In the genomic region with DNA sequence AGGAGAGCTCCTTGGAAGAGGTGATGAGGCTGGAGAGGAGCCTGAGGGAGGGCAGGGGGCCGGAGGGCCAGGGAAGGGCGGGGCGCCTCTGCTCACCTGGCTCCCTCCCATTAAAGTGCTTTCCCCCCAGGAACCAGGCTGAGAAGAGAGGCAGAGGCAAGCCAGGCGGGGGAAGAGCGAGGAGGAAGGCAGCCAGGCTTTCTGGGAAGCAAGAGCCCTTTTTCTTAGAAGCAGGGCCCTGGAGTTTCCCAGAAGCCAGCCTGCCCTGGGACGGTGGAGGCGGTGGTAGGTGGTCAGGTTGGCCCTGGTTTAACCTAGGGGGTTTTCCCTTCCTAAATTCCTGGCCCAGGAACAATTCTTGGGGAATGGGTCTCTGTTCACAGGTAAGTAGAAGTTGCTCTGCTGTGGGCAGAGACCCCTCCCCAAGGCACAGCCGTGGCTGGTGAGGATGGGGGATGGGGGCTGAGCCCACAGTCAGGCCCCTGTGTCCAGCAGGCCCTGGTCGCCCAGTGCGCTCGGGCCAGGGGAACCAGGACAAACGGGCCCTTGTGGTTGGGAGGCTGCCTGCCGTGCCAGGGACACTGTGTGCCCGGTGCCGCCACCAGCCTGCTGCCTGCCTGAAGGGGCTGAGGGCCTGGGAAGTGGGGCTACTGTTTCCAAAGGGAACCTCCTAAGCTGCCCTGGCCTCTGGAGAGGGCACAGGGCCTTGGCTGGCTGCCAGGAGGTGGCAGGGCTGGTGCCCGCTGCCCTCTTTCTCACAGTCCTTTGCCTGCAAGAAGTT, we compare ENCODE assay signal across 11 cellular contexts. TPM values are rescaled to one million over a fixed set of nuclear protein-coding genes. Genes with fewer than 3 reads are reported as not detected.
DNase-seq lines count a peak whose midpoint lies in the region; ATAC-seq and TF ChIP-seq lines count a peak whose summit lies in the region.
"Had no signal": no experiment of that assay in that cellular context is flagged by ENCODE, and none has a peak within 500 bp of the region (broad histone marks: within the 10 kb centered on the region; RNA-seq: fewer than 3 reads in every experiment).

No MANE protein-coding gene starts in this region.

- H3K14ac ChIP-seq in IMR-90 (replicated peaks; ENCODE audit: low read depth, low read length), result no peak overlapping the region

- H2AFZ ChIP-seq in IMR-90 (replicated peaks; ENCODE audit: low read length, poor library complexity), result no peak overlapping the region

- H3K23ac ChIP-seq in IMR-90 (ENCODE audit: low read depth, low read length), result no peak overlapping the region

- H3K27me3 ChIP-seq in IMR-90 (ENCODE audit: control insufficient read depth, insufficient read depth, low read length) (no peaks in the 10 kb centered on the region), left ventricle myocardium inferior (ENCODE audit: low read depth) (no peaks in the 10 kb centered on the region)
- H3K27me3 ChIP-seq: tibial artery had no signal

- H2BK120ac ChIP-seq in IMR-90 (ENCODE audit: low read depth, low read length), result no peak overlapping the region

- peaks cover 19% of the 10 kb centered on the region; the same call in 1 of the 2 replicates for H3K9me1 ChIP-seq in IMR-90 (ENCODE audit: insufficient read depth, low read length)

- peaks cover 14 to 46% of the 10 kb centered on the region in 2 experiments for H3K79me1 ChIP-seq in IMR-90 (ENCODE audit: low read depth in 1 of 2, low read length in 2 of 2)

- no peak overlapping the region for H3K4me2 ChIP-seq in IMR-90 (ENCODE audit: low read depth, low read length)

- no peak for DNase-seq in IMR-90
- DNase-seq in activated T-helper 1 cell treated with anti-CD3 and anti-CD28 coated beads, Interleukin-12 subunit alpha, Interleukin-12 subunit beta, Interleukin-2, Interleukin-4 antibody, amounts not matched to agents 30 ng/mL and 10 ng/mL and 1 ng/mL, durations not matched to agents 14 hours and 24 hours and 36 hours (ENCODE audit: low spot score), result peak; percentile 54
- DNase-seq in left ventricle myocardium inferior, result peak; percentile 71
- DNase-seq in NCI-H82 (lab: John Stamatoyannopoulos, UW), result no peak
- DNase-seq: cerebellar nuclear complex, NCI-H226, tibial artery had no signal

- no peak for TF ChIP-seq POLR2A in IMR-90 (IDR thresholded peaks at IDR 0.05; ENCODE audit: low read depth, low read length)

- no peaks in the 10 kb centered on the region for H3K27me3 Mint-ChIP-seq in activated T-helper 1 cell treated with anti-CD3 and anti-CD28 coated beads, Interleukin-12 subunit alpha, Interleukin-12 subunit beta, Interleukin-2, Interleukin-4 antibody, amounts not matched to agents 30 ng/mL and 10 ng/mL and 1 ng/mL, durations not matched to agents 14 hours and 24 hours and 36 hours (ENCODE audit: insufficient read depth)

- 100% methylated on average over 1 of the region's 16 CpGs; no CpG with 5 or more reads in 1 of the 2 experiments for WGBS in IMR-90 (ENCODE audit: extremely low coverage in 2 of 2, insufficient read length in 1 of 2), 2 experiments

- H4K5ac ChIP-seq in IMR-90 (ENCODE audit: low read depth, low read length), result no peak overlapping the region

- H3K56ac ChIP-seq in IMR-90 (ENCODE audit: extremely low read depth, insufficient read depth, low read length), result no peak overlapping the region

- ATAC-seq in IMR-90 (ENCODE audit: low read depth), result no peak
- ATAC-seq in HG03521 (IDR thresholded peaks at IDR 0.05; ENCODE audit: unreplicated experiment), result no peak
- ATAC-seq in GM18519 (IDR thresholded peaks at IDR 0.05; ENCODE audit: low FRiP score, unreplicated experiment), result no peak
- no peak for ATAC-seq in HG03280 (IDR thresholded peaks at IDR 0.05; ENCODE audit: unreplicated experiment)

- BruUV-seq in IMR-90 (replicated peaks; lab: Mats Ljungman, UMichigan), result no TSS peak

- dilution Hi-C loops in IMR-90 (cut with HindIII; ENCODE audit: low sequenced_read_pairs, unreplicated experiment), result no loop called here

- no peak for TF ChIP-seq RAD21 in IMR-90 (IDR thresholded peaks at IDR 0.05; ENCODE audit: low read length)

- peaks cover 9% of the 10 kb centered on the region for H3K36me3 Mint-ChIP-seq in activated T-helper 1 cell treated with anti-CD3 and anti-CD28 coated beads, Interleukin-12 subunit alpha, Interleukin-12 subunit beta, Interleukin-2, Interleukin-4 antibody, amounts not matched to agents 30 ng/mL and 10 ng/mL and 1 ng/mL, durations not matched to agents 14 hours and 24 hours and 36 hours (ENCODE audit: low read depth)

- no peak overlapping the region for H2BK15ac ChIP-seq in IMR-90 (ENCODE audit: low read depth, low read length)

- H4K91ac ChIP-seq in IMR-90 (ENCODE audit: insufficient read depth, low read depth, low read length), result no peak overlapping the region

- peak overlapping the region; percentile 60 for H3K4me3 Mint-ChIP-seq in activated T-helper 1 cell treated with anti-CD3 and anti-CD28 coated beads, Interleukin-12 subunit alpha, Interleukin-12 subunit beta, Interleukin-2, Interleukin-4 antibody, amounts not matched to agents 30 ng/mL and 10 ng/mL and 1 ng/mL, durations not matched to agents 14 hours and 24 hours and 36 hours

- H3K9me3 ChIP-seq in IMR-90 (ENCODE audit: control insufficient read depth, insufficient read depth, low read length), result no peaks in the 10 kb centered on the region
- no peaks in the 10 kb centered on the region for H3K9me3 ChIP-seq in left ventricle myocardium inferior (replicated peaks)
- H3K9me3 ChIP-seq: tibial artery had no signal

- H4K8ac ChIP-seq in IMR-90 (ENCODE audit: low read depth in 2 of 2, low read length in 2 of 2), result no peak overlapping the region

- H3K27ac ChIP-seq in IMR-90 (ENCODE audit: insufficient read depth, low read length) (no peak overlapping the region), left ventricle myocardium inferior (replicated peaks) (peak overlapping the region; percentile 95), skin epidermis (peak overlapping the region in 15 of 21 experiments; percentile 13 to 99 (median 93))
- H3K27ac ChIP-seq: tibial artery had no signal

- 0 out of 2 replicates have a peak overlapping the region, but pooled peaks have one; percentile 30 for H2AK5ac ChIP-seq in IMR-90 (ENCODE audit: low read depth, low read length)

- H2BK5ac ChIP-seq in IMR-90 (ENCODE audit: low read depth, low read length, poor library complexity, severe bottlenecking), result no peak overlapping the region

- in situ Hi-C loops in IMR-90 (cut with MboI; ENCODE audit: low sequenced_read_pairs), result no loop called here

- H3K4me3 ChIP-seq in IMR-90 (ENCODE audit: insufficient read depth, low read depth, low read length) (no peak overlapping the region), left ventricle myocardium inferior (no peak overlapping the region), skin epidermis (no peak overlapping the region)
- H3K4me3 ChIP-seq: tibial artery had no signal

- intact Hi-C loops in IMR-90 (cut with micrococcal nuclease) (no loop called here), left ventricle myocardium inferior (cut with micrococcal nuclease) (no loop called here)
- intact Hi-C loops in activated T-helper 1 cell treated with anti-CD3 and anti-CD28 coated beads, Interleukin-12 subunit alpha, Interleukin-12 subunit beta, Interleukin-2, Interleukin-4 antibody, amounts not matched to agents 30 ng/mL and 10 ng/mL and 1 ng/mL, durations not matched to agents 14 hours and 24 hours and 36 hours (cut with micrococcal nuclease), result no loop called here

- peaks cover 62% of the 10 kb centered on the region for H3K4me1 Mint-ChIP-seq in activated T-helper 1 cell treated with anti-CD3 and anti-CD28 coated beads, Interleukin-12 subunit alpha, Interleukin-12 subunit beta, Interleukin-2, Interleukin-4 antibody, amounts not matched to agents 30 ng/mL and 10 ng/mL and 1 ng/mL, durations not matched to agents 14 hours and 24 hours and 36 hours (ENCODE audit: low read depth)

- H3K4me1 ChIP-seq in IMR-90 (ENCODE audit: control insufficient read depth, insufficient read depth, low read length), result peaks cover 27% of the 10 kb centered on the region
- H3K4me1 ChIP-seq in left ventricle myocardium inferior, result peaks cover 100% of the 10 kb centered on the region

- H3K9ac ChIP-seq in IMR-90 (ENCODE audit: low read depth, low read length), result no peak overlapping the region

- H3K36me3 ChIP-seq in IMR-90 (ENCODE audit: control insufficient read depth, insufficient read depth, low read length) (no peaks in the 10 kb centered on the region), left ventricle myocardium inferior (no peaks in the 10 kb centered on the region)
- H3K36me3 ChIP-seq: tibial artery had no signal

- H4K20me1 ChIP-seq in IMR-90 (ENCODE audit: insufficient read depth, low read length), result peaks cover 59% of the 10 kb centered on the region

- CTCF ChIA-PET in IMR-90 (lab: Yijun Ruan, JAX), result no interaction called here

- POLR2A ChIA-PET in IMR-90 (lab: Charles Lee; ENCODE audit: unreplicated experiment), result no interaction called here

- H2BK20ac ChIP-seq in IMR-90 (ENCODE audit: low read depth, low read length), result no peak overlapping the region

- H3K9me3 Mint-ChIP-seq in activated T-helper 1 cell treated with anti-CD3 and anti-CD28 coated beads, Interleukin-12 subunit alpha, Interleukin-12 subunit beta, Interleukin-2, Interleukin-4 antibody, amounts not matched to agents 30 ng/mL and 10 ng/mL and 1 ng/mL, durations not matched to agents 14 hours and 24 hours and 36 hours, result no peaks in the 10 kb centered on the region

- no peak for TF ChIP-seq CTCF in IMR-90 (conservative IDR thresholded peaks at IDR 0.05; ENCODE audit: low read depth, low read length)
- no peak for TF ChIP-seq CTCF in left ventricle myocardium inferior (IDR thresholded peaks at IDR 0.05; ENCODE audit: borderline replicate concordance)

- H3K18ac ChIP-seq in IMR-90 (ENCODE audit: low read depth, low read length), result no peak overlapping the region

- peak overlapping the region; percentile 100 for H3K27ac Mint-ChIP-seq in activated T-helper 1 cell treated with anti-CD3 and anti-CD28 coated beads, Interleukin-12 subunit alpha, Interleukin-12 subunit beta, Interleukin-2, Interleukin-4 antibody, amounts not matched to agents 30 ng/mL and 10 ng/mL and 1 ng/mL, durations not matched to agents 14 hours and 24 hours and 36 hours

- no peak overlapping the region for H3K4ac ChIP-seq in IMR-90 (ENCODE audit: low read depth, low read length)

- H2AK9ac ChIP-seq in IMR-90 (replicated peaks; ENCODE audit: low read depth, low read length, poor library complexity), result no peak overlapping the region

RNA-seq across cellular contexts. Expression of gene RALGDS, which starts 16.6 kb away (rescaled TPM):
- total RNA-seq in IMR-90 (2012; rRNA removed) (12.2 and 13.1 TPM in 2 replicates), left ventricle myocardium inferior (24.6 TPM)
- polyA plus RNA-seq in IMR-90 (2012; rRNA removed), result 36.9 and 37.2 TPM in 2 replicates
- 33.9 and 37.7 TPM in 2 replicates for polyA plus RNA-seq in IMR-90 (2012; cell fraction: cytosol; rRNA removed)
- polyA plus RNA-seq in IMR-90 (2012; cell fraction: nucleus; rRNA removed; ENCODE audit: low replicate concordance), result 160 and 211 TPM in 2 replicates
- total RNA-seq in activated T-helper 1 cell treated with anti-CD3 and anti-CD28 coated beads, Interleukin-12 subunit alpha, Interleukin-12 subunit beta, Interleukin-2, Interleukin-4 antibody, amounts not matched to agents 30 ng/mL and 10 ng/mL and 1 ng/mL, durations not matched to agents 14 hours and 24 hours and 36 hours, result 88.7 and 94.4 TPM in 2 replicates

RNA-seq across cellular contexts. Expression of gene GBGT1, which starts 26.1 kb away (rescaled TPM):
- total RNA-seq in IMR-90 (2012; rRNA removed), result 0.83 and 1.8 TPM in 2 replicates
- polyA plus RNA-seq in IMR-90 (2012; rRNA removed), result 2.4 and 3.2 TPM in 2 replicates
- 4.8 and 4.9 TPM in 2 replicates for polyA plus RNA-seq in IMR-90 (2012; cell fraction: cytosol; rRNA removed)
- 7.1 and 11.3 TPM in 2 replicates for polyA plus RNA-seq in IMR-90 (2012; cell fraction: nucleus; rRNA removed; ENCODE audit: low replicate concordance)
- 8.6 and 9.4 TPM in 2 replicates for total RNA-seq in activated T-helper 1 cell treated with anti-CD3 and anti-CD28 coated beads, Interleukin-12 subunit alpha, Interleukin-12 subunit beta, Interleukin-2, Interleukin-4 antibody, amounts not matched to agents 30 ng/mL and 10 ng/mL and 1 ng/mL, durations not matched to agents 14 hours and 24 hours and 36 hours
- 6.3 TPM for total RNA-seq in left ventricle myocardium inferior

Comparison
In these comparisons a context has a peak if more than half of its experiments do, and no peak if none do; other contexts are left out.
1. DNase-seq: peak in activated T-helper 1 cell treated with anti-CD3 and anti-CD28 coated beads, Interleukin-12 subunit alpha, Interleukin-12 subunit beta, Interleukin-2, Interleukin-4 antibody, amounts not matched to agents 30 ng/mL and 10 ng/mL and 1 ng/mL, durations not matched to agents 14 hours and 24 hours and 36 hours (single experiment) and left ventricle myocardium inferior (single experiment); none in IMR-90 (single experiment) and NCI-H82 (single experiment).